1 cellular context compared by ENCODE assay signal in the genomic region with DNA sequence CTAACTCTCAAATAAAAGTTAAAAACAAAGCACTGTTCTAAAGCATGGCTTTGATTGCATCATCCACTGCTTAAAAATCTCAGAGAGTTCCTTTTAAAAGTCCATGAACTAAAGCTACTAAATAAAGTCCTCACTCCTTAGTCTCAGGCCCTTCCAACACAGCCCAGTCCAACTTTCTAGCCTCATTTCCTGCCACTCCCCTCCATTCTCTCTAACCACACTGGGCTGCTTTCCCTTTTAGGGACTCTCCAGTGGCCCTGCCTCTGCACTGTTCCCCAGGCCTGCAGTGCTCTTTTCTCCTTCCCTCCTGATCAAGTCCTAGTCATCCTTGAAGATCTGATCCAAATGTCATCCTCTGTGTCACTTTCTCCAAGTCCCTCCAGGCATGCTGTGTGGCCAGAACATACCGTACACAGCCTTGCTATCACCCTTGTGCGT.
TF ChIP-seq lines count a peak whose summit lies in the region.

No MANE protein-coding gene starts in this region.

TF ChIP-seq in HepG2, 621 proteins besides CTCF, POLR2A, EP300 and RAD21 (continued from another document):
- TF ChIP-seq, protein P1, sequence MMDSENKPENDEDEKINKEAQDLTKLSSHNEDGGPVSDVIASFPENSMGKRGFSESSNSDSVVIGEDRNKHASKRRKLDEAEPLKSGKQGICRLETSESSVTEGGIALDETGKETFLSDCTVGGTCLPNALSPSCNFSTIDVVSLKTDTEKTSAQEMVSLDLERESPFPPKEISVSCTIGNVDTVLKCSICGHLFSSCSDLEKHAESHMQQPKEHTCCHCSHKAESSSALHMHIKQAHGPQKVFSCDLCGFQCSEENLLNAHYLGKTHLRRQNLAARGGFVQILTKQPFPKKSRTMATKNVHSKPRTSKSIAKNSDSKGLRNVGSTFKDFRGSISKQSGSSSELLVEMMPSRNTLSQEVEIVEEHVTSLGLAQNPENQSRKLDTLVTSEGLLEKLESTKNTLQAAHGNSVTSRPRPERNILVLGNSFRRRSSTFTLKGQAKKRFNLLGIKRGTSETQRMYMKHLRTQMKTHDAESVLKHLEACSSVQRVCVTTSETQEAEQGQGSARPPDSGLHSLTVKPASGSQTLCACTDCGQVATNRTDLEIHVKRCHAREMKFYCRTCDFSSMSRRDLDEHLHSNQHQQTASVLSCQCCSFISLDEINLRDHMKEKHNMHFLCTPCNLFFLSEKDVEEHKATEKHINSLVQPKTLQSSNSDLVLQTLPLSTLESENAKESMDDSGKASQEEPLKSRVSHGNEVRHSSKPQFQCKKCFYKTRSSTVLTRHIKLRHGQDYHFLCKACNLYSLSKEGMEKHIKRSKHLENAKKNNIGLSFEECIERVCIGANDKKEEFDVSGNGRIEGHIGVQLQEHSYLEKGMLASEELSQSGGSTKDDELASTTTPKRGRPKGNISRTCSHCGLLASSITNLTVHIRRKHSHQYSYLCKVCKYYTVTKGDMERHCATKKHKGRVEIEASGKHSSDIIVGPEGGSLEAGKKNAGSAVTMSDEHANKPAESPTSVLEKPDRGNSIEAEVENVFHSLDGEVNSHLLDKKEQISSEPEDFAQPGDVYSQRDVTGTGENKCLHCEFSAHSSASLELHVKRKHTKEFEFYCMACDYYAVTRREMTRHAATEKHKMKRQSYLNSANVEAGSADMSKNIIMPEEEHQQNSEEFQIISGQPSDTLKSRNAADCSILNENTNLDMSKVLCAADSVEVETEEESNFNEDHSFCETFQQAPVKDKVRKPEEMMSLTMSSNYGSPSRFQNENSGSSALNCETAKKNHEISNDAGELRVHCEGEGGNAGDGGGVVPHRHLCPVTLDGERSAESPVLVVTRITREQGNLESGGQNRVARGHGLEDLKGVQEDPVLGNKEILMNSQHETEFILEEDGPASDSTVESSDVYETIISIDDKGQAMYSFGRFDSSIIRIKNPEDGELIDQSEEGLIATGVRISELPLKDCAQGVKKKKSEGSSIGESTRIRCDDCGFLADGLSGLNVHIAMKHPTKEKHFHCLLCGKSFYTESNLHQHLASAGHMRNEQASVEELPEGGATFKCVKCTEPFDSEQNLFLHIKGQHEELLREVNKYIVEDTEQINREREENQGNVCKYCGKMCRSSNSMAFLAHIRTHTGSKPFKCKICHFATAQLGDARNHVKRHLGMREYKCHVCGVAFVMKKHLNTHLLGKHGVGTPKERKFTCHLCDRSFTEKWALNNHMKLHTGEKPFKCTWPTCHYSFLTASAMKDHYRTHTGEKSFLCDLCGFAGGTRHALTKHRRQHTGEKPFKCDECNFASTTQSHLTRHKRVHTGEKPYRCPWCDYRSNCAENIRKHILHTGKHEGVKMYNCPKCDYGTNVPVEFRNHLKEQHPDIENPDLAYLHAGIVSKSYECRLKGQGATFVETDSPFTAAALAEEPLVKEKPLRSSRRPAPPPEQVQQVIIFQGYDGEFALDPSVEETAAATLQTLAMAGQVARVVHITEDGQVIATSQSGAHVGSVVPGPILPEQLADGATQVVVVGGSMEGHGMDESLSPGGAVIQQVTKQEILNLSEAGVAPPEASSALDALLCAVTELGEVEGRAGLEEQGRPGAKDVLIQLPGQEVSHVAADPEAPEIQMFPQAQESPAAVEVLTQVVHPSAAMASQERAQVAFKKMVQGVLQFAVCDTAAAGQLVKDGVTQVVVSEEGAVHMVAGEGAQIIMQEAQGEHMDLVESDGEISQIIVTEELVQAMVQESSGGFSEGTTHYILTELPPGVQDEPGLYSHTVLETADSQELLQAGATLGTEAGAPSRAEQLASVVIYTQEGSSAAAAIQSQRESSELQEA (CRISPR knock-in tag; IDR thresholded peaks at IDR 0.05; ENCODE audit: not compliant biosample characterization), result no peak
- TF ChIP-seq ZNF576 (CRISPR knock-in tag; IDR thresholded peaks at IDR 0.05), result no peak
- TF ChIP-seq, protein P2, sequence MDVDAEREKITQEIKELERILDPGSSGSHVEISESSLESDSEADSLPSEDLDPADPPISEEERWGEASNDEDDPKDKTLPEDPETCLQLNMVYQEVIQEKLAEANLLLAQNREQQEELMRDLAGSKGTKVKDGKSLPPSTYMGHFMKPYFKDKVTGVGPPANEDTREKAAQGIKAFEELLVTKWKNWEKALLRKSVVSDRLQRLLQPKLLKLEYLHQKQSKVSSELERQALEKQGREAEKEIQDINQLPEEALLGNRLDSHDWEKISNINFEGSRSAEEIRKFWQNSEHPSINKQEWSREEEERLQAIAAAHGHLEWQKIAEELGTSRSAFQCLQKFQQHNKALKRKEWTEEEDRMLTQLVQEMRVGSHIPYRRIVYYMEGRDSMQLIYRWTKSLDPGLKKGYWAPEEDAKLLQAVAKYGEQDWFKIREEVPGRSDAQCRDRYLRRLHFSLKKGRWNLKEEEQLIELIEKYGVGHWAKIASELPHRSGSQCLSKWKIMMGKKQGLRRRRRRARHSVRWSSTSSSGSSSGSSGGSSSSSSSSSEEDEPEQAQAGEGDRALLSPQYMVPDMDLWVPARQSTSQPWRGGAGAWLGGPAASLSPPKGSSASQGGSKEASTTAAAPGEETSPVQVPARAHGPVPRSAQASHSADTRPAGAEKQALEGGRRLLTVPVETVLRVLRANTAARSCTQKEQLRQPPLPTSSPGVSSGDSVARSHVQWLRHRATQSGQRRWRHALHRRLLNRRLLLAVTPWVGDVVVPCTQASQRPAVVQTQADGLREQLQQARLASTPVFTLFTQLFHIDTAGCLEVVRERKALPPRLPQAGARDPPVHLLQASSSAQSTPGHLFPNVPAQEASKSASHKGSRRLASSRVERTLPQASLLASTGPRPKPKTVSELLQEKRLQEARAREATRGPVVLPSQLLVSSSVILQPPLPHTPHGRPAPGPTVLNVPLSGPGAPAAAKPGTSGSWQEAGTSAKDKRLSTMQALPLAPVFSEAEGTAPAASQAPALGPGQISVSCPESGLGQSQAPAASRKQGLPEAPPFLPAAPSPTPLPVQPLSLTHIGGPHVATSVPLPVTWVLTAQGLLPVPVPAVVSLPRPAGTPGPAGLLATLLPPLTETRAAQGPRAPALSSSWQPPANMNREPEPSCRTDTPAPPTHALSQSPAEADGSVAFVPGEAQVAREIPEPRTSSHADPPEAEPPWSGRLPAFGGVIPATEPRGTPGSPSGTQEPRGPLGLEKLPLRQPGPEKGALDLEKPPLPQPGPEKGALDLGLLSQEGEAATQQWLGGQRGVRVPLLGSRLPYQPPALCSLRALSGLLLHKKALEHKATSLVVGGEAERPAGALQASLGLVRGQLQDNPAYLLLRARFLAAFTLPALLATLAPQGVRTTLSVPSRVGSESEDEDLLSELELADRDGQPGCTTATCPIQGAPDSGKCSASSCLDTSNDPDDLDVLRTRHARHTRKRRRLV (CRISPR knock-in tag; IDR thresholded peaks at IDR 0.05), result no peak
- TF ChIP-seq TBL1XR1 (IDR thresholded peaks at IDR 0.05; ENCODE audit: borderline replicate concordance, low read length, partially characterized antibody), result no peak
- no peak for TF ChIP-seq ZFX (CRISPR knock-in tag; IDR thresholded peaks at IDR 0.05; ENCODE audit: low read depth)
- TF ChIP-seq ZBTB14 (CRISPR knock-in tag; IDR thresholded peaks at IDR 0.05), result no peak
- 0 out of 2 replicates have a peak, but pooled peaks have one; percentile 13 for TF ChIP-seq ATF7 (IDR thresholded peaks at IDR 0.05)
- no peak for TF ChIP-seq ATF7 (CRISPR knock-in tag; IDR thresholded peaks at IDR 0.05)
- no peak for TF ChIP-seq TEAD2 (CRISPR knock-in tag; IDR thresholded peaks at IDR 0.05)
